In the genomic region with DNA sequence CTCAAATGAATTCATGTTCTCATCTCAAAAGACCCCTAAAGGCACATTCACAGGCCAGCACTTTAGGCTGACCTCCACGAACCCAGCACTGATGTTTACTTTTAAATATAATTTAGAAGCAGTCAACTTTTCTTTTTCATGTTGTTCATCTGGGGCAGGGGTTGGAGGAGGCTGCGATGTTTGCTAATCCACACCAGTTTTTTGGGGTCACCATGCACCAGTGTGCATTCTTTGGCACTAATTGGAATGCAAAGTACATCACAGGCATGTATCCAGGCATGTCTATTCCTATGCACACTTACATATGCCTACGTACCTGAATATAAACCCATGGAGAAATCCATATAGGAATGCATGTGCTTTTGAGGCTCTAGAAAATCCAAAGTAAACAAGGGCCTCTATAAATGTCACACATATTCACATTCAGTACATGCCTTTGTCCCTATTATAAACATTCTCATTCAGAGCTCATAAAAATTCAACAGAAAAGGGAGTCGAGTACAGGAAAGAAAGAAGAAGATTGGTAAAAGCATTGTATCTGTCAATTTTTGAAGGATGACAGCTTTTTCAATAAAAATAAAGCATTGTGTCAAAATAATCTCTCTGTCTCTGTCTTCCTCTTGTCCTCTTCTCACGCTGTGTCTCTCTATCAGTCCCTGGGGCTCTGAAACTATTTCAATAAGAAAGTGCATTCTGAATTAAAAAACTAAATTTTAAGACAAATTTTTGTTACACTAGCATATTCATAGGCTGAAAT, we compare ENCODE assay signal across 18 cellular contexts.
DNase-seq lines count a peak whose midpoint lies in the region; ATAC-seq, FAIRE-seq and TF ChIP-seq lines count a peak whose summit lies in the region.
"Had no signal": no experiment of that assay in that cellular context is flagged by ENCODE, and none has a peak within 500 bp of the region (broad histone marks: within the 10 kb centered on the region; RNA-seq: fewer than 3 reads in every experiment).

No MANE protein-coding gene starts in this region.

- no peaks in the 10 kb centered on the region for H3F3A ChIP-seq in neural cell (ENCODE audit: insufficient read depth, low read length, poor library complexity, severe bottlenecking)

- no peaks in the 10 kb centered on the region for H4K20me1 ChIP-seq in neural cell (ENCODE audit: insufficient read depth)
- H4K20me1 ChIP-seq in H9 (ENCODE audit: control insufficient read depth, insufficient read depth, insufficient read length), result no peaks in the 10 kb centered on the region

- no peak for TF ChIP-seq CTCF in cardiac muscle cell (IDR thresholded peaks at IDR 0.05; ENCODE audit: low read depth, low read length)
- TF ChIP-seq CTCF in fibroblast of villous mesenchyme (IDR thresholded peaks at IDR 0.05; ENCODE audit: insufficient read depth, low read depth, low read length), result no peak
- no peak for TF ChIP-seq CTCF in neural cell (IDR thresholded peaks at IDR 0.05; ENCODE audit: poor library complexity, severe bottlenecking)
- TF ChIP-seq CTCF in H9 (conservative IDR thresholded peaks at IDR 0.05), result no peak

- H4K8ac ChIP-seq in H9 (replicated peaks; ENCODE audit: insufficient read length, low read depth, low read length), result no peak overlapping the region

- no peak overlapping the region for H3K18ac ChIP-seq in H9 (ENCODE audit: insufficient read length, low read depth, low read length)

- no peak overlapping the region for H2BK12ac ChIP-seq in H9 (ENCODE audit: insufficient read length, low read depth, low read length)

- H3K27ac ChIP-seq in cardiac muscle cell, result peak overlapping the region; percentile 27
- no peak overlapping the region for H3K27ac ChIP-seq in neural cell (ENCODE audit: low read length)
- no peak overlapping the region for H3K27ac ChIP-seq in H9 (ENCODE audit: insufficient read length, low read depth, low read length)
- H3K27ac ChIP-seq: 22Rv1, HL-60 had no signal

- no peaks in the 10 kb centered on the region for H3K23me2 ChIP-seq in H9 (ENCODE audit: insufficient read length, low read depth, low read length, poor library complexity, severe bottlenecking)

- H3K27ac Mint-ChIP-seq in H9, result no peak overlapping the region
- H3K27ac Mint-ChIP-seq: CD8-positive, alpha-beta T cell had no signal

- TF ChIP-seq RAD21 in neural cell (conservative IDR thresholded peaks at IDR 0.05), result no peak

- no peaks in the 10 kb centered on the region for H3K9me2 ChIP-seq in neural cell (ENCODE audit: insufficient read depth, low read length)

- H4K5ac ChIP-seq in H9 (ENCODE audit: insufficient read length, low read depth, low read length), result no peak overlapping the region

- no peak overlapping the region for H3K4ac ChIP-seq in H9 (ENCODE audit: low read depth, low read length)

- H3K9me3 Mint-ChIP-seq in H9, result no peaks in the 10 kb centered on the region; a peak in 1 of 5 replicates
- H3K9me3 Mint-ChIP-seq: CD8-positive, alpha-beta T cell had no signal

- no peaks in the 10 kb centered on the region for H3K9me3 ChIP-seq in cardiac muscle cell (ENCODE audit: low read depth)
- no peaks in the 10 kb centered on the region for H3K9me3 ChIP-seq in neural cell (ENCODE audit: low read length)
- H3K9me3 ChIP-seq in H9 (ENCODE audit: control insufficient read depth, low read depth, low read length), result no peaks in the 10 kb centered on the region

- H3K4me1 ChIP-seq in cardiac muscle cell (ENCODE audit: low read depth) (peaks cover 22% of the 10 kb centered on the region), H9 (ENCODE audit: insufficient read depth, low read length) (peaks cover 16% of the 10 kb centered on the region)

- WGBS in H9 (ENCODE audit: extremely low coverage, insufficient read length, low lambda C conversion rate), result no CpG with 5 or more reads among the region's 5 CpGs

- no peak overlapping the region for H4K91ac ChIP-seq in H9 (ENCODE audit: insufficient read length, low read depth, low read length)

- H3K4me2 ChIP-seq in neural cell (ENCODE audit: low read length), result no peak overlapping the region
- H3K4me2 ChIP-seq in H9 (ENCODE audit: insufficient read depth, insufficient read length, low read length), result no peak overlapping the region

- no peak overlapping the region for H2BK5ac ChIP-seq in H9 (ENCODE audit: insufficient read length, low read length)

- no peak overlapping the region for H3K4me3 ChIP-seq in cardiac muscle cell
- no peak overlapping the region for H3K4me3 ChIP-seq in fibroblast of villous mesenchyme (ENCODE audit: low read depth, low read length)
- H3K4me3 ChIP-seq in neural cell (ENCODE audit: low read length), result no peak overlapping the region

- H2BK120ac ChIP-seq in H9 (ENCODE audit: low read depth, low read length, poor library complexity, severe bottlenecking), result no peak overlapping the region

- no peaks in the 10 kb centered on the region; a peak in 2 of 7 replicates for H3K36me3 Mint-ChIP-seq in H9 (ENCODE audit: insufficient read depth in 1 of 3, low read depth in 3 of 3)
- H3K36me3 Mint-ChIP-seq: CD8-positive, alpha-beta T cell had no signal

- intact Hi-C loops in left cardiac atrium (cut with DNase I), result no loop called here

- H3T11ph ChIP-seq in H9 (ENCODE audit: low read length), result no peak overlapping the region

- H2BK15ac ChIP-seq in H9 (ENCODE audit: low read depth, low read length), result no peak overlapping the region

- no peak overlapping the region for H3K23ac ChIP-seq in H9 (ENCODE audit: insufficient read length, low read depth, low read length)

- H3K56ac ChIP-seq in H9 (ENCODE audit: insufficient read length, low read depth, low read length), result no peak overlapping the region

- H2AFZ ChIP-seq in neural cell (ENCODE audit: low read depth, low read length) (no peak overlapping the region), H9 (ENCODE audit: low read length) (no peak overlapping the region)

- DNase-seq in cardiac muscle cell (ENCODE audit: low read depth in 1 of 2, low spot score in 1 of 2) (no peak), left cardiac atrium (no peak), fibroblast of villous mesenchyme (ENCODE audit: low read depth) (peak; percentile 88), urothelium cell line (ENCODE audit: low spot score) (no peak), H9 (no peak)
- DNase-seq: DMS79 treated with DMSO at 0.1 percent for 48 hours, GDM1, H7, NCI-H187, NCI-H226 had no signal

- H3K36me3 ChIP-seq in cardiac muscle cell (no peaks in the 10 kb centered on the region), neural cell (ENCODE audit: insufficient read depth, low read length) (no peaks in the 10 kb centered on the region)

- H2BK20ac ChIP-seq in H9 (ENCODE audit: low read depth, low read length, poor library complexity, severe bottlenecking), result no peak overlapping the region

- H3K27me3 ChIP-seq in cardiac muscle cell (no peaks in the 10 kb centered on the region), neural cell (ENCODE audit: insufficient read depth, low read depth, low read length) (no peaks in the 10 kb centered on the region), H9 (ENCODE audit: insufficient read depth, low read length) (no peaks in the 10 kb centered on the region)

- H3K9ac ChIP-seq in neural cell (ENCODE audit: low read length) (no peak overlapping the region), H9 (ENCODE audit: extremely low read depth, insufficient read length, low read length) (no peak overlapping the region)

- peak; percentile 5 for FAIRE-seq in urothelium cell line (lab: Jason Lieb, UNC)
- FAIRE-seq: GM19239 had no signal

- no peaks in the 10 kb centered on the region for H3K79me2 ChIP-seq in neural cell (replicated peaks; ENCODE audit: insufficient read depth, low read length)
- H3K79me2 ChIP-seq in H9 (ENCODE audit: insufficient read depth, low read length), result no peaks in the 10 kb centered on the region

- peaks cover 41 to 47% of the 10 kb centered on the region in 2 experiments for H3K4me1 Mint-ChIP-seq in H9

- no peak for ATAC-seq in left cardiac atrium
- ATAC-seq in GM19035 (IDR thresholded peaks at IDR 0.05; ENCODE audit: unreplicated experiment), result no peak
- no peak for ATAC-seq in GM21526 (IDR thresholded peaks at IDR 0.05; ENCODE audit: low FRiP score, unreplicated experiment)
- ATAC-seq: CD8-positive, alpha-beta T cell; Panc1 had no signal

- no peaks in the 10 kb centered on the region for H3K79me1 ChIP-seq in H9 (ENCODE audit: insufficient read depth, low read depth, low read length, poor library complexity, severe bottlenecking)

- H2AK5ac ChIP-seq in H9 (ENCODE audit: insufficient read length, low read length), result no peak overlapping the region

- peak; percentile 91 for TF ChIP-seq EP300 in neural cell (conservative IDR thresholded peaks at IDR 0.05; ENCODE audit: poor library complexity, severe bottlenecking)

- H3K4me3 Mint-ChIP-seq in H9, result no peak overlapping the region
- H3K4me3 Mint-ChIP-seq: CD8-positive, alpha-beta T cell had no signal

- no peaks in the 10 kb centered on the region; the same call in 1 of the 2 replicates for H3K27me3 Mint-ChIP-seq in H9 (ENCODE audit: low read depth)

- H3K14ac ChIP-seq in H9 (ENCODE audit: insufficient read depth, low read length), result no peak overlapping the region

TF ChIP-seq in neural cell, 6 proteins besides CTCF, POLR2A, EP300 and RAD21:
- no peak for TF ChIP-seq TAF1 (IDR thresholded peaks at IDR 0.05; ENCODE audit: low read depth)
- no peak for TF ChIP-seq SMC3 (conservative IDR thresholded peaks at IDR 0.05; ENCODE audit: poor library complexity)
- peak; percentile 66 for TF ChIP-seq POLR2AphosphoS5 (IDR thresholded peaks at IDR 0.05)
- no peak for TF ChIP-seq EZH2 (IDR thresholded peaks at IDR 0.05; ENCODE audit: borderline replicate concordance, insufficient read depth, low read length, poor library complexity, severe bottlenecking)
TF ChIP-seq in neural cell: peak in this region for 1.
